In genomic region chrX:31366076-31366475, GRCh38 we compare ENCODE assay signal across 19 cellular contexts.
DNase-seq lines count a peak whose midpoint lies in the region; ATAC-seq, FAIRE-seq and TF ChIP-seq lines count a peak whose summit lies in the region.
"Had no signal": no experiment of that assay in that cellular context is flagged by ENCODE, and none has a peak within 500 bp of the region (broad histone marks: within the 10 kb centered on the region; RNA-seq: fewer than 3 reads in every experiment).

No MANE protein-coding gene starts in this region.

- no peak for TF ChIP-seq POLR2A in thyroid gland (IDR thresholded peaks at IDR 0.05)

- no peaks in the 10 kb centered on the region for H3K4me1 Mint-ChIP-seq in astrocyte (ENCODE audit: low read depth, unreplicated experiment)

- no peak overlapping the region for H3K27ac Mint-ChIP-seq in astrocyte (ENCODE audit: unreplicated experiment)

- H3K27me3 Mint-ChIP-seq in astrocyte (ENCODE audit: low read depth, unreplicated experiment), result no peaks in the 10 kb centered on the region

- no peak overlapping the region for H2AFZ ChIP-seq in astrocyte (ENCODE audit: low read depth, low read length)
- H2AFZ ChIP-seq: GM23248 had no signal

- peaks cover 2% of the 10 kb centered on the region for H3K36me3 Mint-ChIP-seq in astrocyte (ENCODE audit: low read depth, unreplicated experiment)

- DNase-seq in EH (ENCODE audit: low read depth) (peak; percentile 11), NCI-H226 (peak; percentile 78), astrocyte (ENCODE audit: low read depth) (peak; percentile 25), thyroid gland (peak; percentile 3 to 6), Right ventricle myocardium inferior (ENCODE audit: missing footprints) (no peak), SKM-1 (lab: John Stamatoyannopoulos, UW; ENCODE audit: unreplicated experiment) (no peak)
- DNase-seq: C1 segment of cervical spinal cord, DMS153, GM23248, NCI-H1092 treated with DMSO at 0.1 percent for 48 hours, NCI-H187, NCI-H2171, OCI-M1, T-helper 1 cell had no signal

- no peaks in the 10 kb centered on the region for H3K9me3 Mint-ChIP-seq in astrocyte (ENCODE audit: unreplicated experiment)

- 16 to 47% methylated on average over 6 of the region's 6 CpGs for WGBS in thyroid gland, 2 donors

- ATAC-seq in HG03520 (IDR thresholded peaks at IDR 0.05; ENCODE audit: unreplicated experiment) (no peak), Right ventricle myocardium inferior (no peak)
- ATAC-seq: HCT116 had no signal

- H3K27ac ChIP-seq in astrocyte (ENCODE audit: low read depth, low read length) (no peak overlapping the region), thyroid gland (no peak overlapping the region)
- H3K27ac ChIP-seq: GM23248, KMS-11, RWPE1 had no signal

- H3K4me1 ChIP-seq in astrocyte (ENCODE audit: insufficient read depth, low read length) (no peaks in the 10 kb centered on the region), thyroid gland (no peaks in the 10 kb centered on the region)

- H3K9ac ChIP-seq in astrocyte (ENCODE audit: low read length), result no peak overlapping the region
- H3K9ac ChIP-seq: GM23248, KMS-11 had no signal

- H3K36me3 ChIP-seq in astrocyte (ENCODE audit: insufficient read depth, low read length), result no peaks in the 10 kb centered on the region
- no peaks in the 10 kb centered on the region for H3K36me3 ChIP-seq in thyroid gland

- no peaks in the 10 kb centered on the region for H3K79me2 ChIP-seq in astrocyte (ENCODE audit: insufficient read depth, low read length)

- no peak overlapping the region for H3K4me3 Mint-ChIP-seq in astrocyte (ENCODE audit: unreplicated experiment)

- H3K27me3 ChIP-seq in astrocyte (ENCODE audit: insufficient read depth, low read length) (no peaks in the 10 kb centered on the region), thyroid gland (no peaks in the 10 kb centered on the region)

- intact Hi-C loops in thyroid gland (cut with DNase I) (no loop called here), Right ventricle myocardium inferior (cut with DNase I) (no loop called here)

- H3K4me2 ChIP-seq in astrocyte (ENCODE audit: low read length), result peak overlapping the region; percentile 5
- H3K4me2 ChIP-seq: KMS-11 had no signal

- no peaks in the 10 kb centered on the region for H4K20me1 ChIP-seq in astrocyte (ENCODE audit: insufficient read depth, low read length)

- H3K4me3 ChIP-seq in astrocyte (ENCODE audit: insufficient read depth, low read depth, low read length) (no peak overlapping the region), thyroid gland (replicated peaks in 1 of 3) (no peak overlapping the region)
- H3K4me3 ChIP-seq: GM23248 had no signal

- no peak for TF ChIP-seq CTCF in astrocyte (IDR thresholded peaks at IDR 0.05; ENCODE audit: insufficient read depth, low read depth, low read length)
- TF ChIP-seq CTCF in thyroid gland (IDR thresholded peaks at IDR 0.05), result no peak

- no peak for FAIRE-seq in astrocyte (lab: Jason Lieb, UNC)
- FAIRE-seq: GM12891 had no signal

- no peaks in the 10 kb centered on the region for H3K9me3 ChIP-seq in astrocyte (ENCODE audit: insufficient read depth, low read depth, low read length)
- H3K9me3 ChIP-seq in thyroid gland, result no peaks in the 10 kb centered on the region

Comparison
In these comparisons a context has a peak if more than half of its experiments do, and no peak if none do; other contexts are left out.
1. DNase-seq: peak in EH (single experiment), NCI-H226 (single experiment), astrocyte (single experiment) and thyroid gland (2 of 2); none in Right ventricle myocardium inferior (single experiment) and SKM-1 (single experiment).